Comparison of ENCODE assay signal across 1 cellular context in the genomic region with DNA sequence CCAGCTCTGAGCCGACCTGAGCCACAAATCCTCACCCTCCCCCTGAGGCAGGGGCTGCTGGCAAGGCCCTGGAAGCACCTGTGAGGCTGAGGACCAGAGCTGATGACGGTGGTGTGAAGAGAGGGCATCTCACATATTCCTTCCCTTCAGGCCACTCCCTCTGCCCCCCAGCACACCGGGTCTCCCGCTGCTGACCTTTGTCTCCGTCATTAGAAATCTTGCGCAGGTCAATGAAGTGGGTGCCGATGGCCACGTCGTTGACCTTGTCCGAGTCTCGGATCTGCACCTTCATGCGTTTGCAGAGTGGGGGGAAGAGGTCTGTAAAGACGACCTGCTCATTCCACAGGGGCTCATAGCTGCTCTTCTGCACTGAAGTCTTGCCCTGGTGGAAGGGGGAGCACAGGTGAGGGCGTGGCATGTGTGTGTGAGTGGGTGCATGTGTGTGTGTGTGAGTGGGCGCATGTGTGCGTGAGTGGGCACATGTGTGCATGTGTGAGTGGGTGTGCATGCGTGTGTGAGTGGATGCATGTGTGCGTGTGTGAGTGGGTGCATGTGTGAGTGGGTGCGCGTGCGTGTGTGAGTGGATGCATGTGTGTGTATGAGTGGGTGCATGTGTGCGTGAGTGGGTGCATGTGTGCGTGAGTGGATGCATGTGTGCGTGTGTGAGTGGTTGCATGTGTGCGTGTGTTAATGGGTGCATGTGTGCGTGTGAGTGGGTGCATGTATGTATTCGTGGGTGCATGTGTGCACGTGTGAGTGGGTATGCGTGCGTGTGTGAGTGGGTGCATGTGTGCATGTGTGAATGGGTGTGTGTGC.
TF ChIP-seq lines count a peak whose summit lies in the region.

No MANE protein-coding gene starts in this region.

TF ChIP-seq in IMR-90, 13 proteins besides CTCF, POLR2A, EP300 and RAD21 (continued from another document):
- TF ChIP-seq BHLHE40 (IDR thresholded peaks at IDR 0.05; ENCODE audit: low read depth, low read length), result no peak
- TF ChIP-seq, protein P1, sequence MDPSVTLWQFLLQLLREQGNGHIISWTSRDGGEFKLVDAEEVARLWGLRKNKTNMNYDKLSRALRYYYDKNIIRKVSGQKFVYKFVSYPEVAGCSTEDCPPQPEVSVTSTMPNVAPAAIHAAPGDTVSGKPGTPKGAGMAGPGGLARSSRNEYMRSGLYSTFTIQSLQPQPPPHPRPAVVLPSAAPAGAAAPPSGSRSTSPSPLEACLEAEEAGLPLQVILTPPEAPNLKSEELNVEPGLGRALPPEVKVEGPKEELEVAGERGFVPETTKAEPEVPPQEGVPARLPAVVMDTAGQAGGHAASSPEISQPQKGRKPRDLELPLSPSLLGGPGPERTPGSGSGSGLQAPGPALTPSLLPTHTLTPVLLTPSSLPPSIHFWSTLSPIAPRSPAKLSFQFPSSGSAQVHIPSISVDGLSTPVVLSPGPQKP (IDR thresholded peaks at IDR 0.05; ENCODE audit: borderline replicate concordance, low read depth, low read length), result no peak
- no peak for TF ChIP-seq RCOR1 (IDR thresholded peaks at IDR 0.05; ENCODE audit: insufficient replicate concordance, low read length)
- TF ChIP-seq USF2 (IDR thresholded peaks at IDR 0.05; ENCODE audit: low read depth, low read length), result no peak
- no peak for TF ChIP-seq NFE2L2 (IDR thresholded peaks at IDR 0.05; ENCODE audit: low read depth, low read length)
- no peak for TF ChIP-seq CEBPB (IDR thresholded peaks at IDR 0.05; ENCODE audit: low read depth, low read length)
- no peak for TF ChIP-seq CHD1 (IDR thresholded peaks at IDR 0.05; ENCODE audit: low read depth, low read length)
